ENCODE assay signal across 18 cellular contexts in the genomic region with DNA sequence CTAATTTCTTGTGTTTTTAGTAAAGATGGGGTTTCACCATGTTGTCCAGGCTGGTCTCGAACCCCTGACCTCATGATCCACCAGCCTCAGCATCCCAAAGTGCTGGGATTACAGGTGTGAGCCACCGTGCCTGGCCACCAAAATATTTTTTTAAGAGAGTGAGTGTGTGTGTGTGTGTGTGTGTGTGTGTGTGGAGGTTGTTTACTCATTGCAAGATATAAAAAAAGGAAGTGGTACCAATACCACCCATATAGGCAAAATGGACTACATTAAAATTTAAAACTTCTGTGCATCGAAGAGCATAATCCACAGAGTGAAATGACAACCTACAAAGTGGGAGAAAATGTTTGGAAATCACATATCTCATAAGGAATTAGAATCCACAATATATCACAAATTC. TPM values are rescaled to one million over a fixed set of nuclear protein-coding genes. Genes with fewer than 3 reads are reported as not detected.
"Had no signal": no experiment of that assay in that cellular context is flagged by ENCODE, and none has a peak within 500 bp of the region (broad histone marks: within the 10 kb centered on the region; RNA-seq: fewer than 3 reads in every experiment).

No MANE protein-coding gene starts in this region.

- DNase-seq: activated CD4-positive, alpha-beta T cell treated with anti-CD3 and anti-CD28 coated beads for 1 hour; activated CD4-positive, alpha-beta T cell treated with anti-CD3 and anti-CD28 coated beads, Interleukin-2, amount 50 U/mL, for 48 hours; activated naive CD4-positive, alpha-beta T cell; activated T-cell treated with anti-CD3 and anti-CD28 coated beads, Interleukin-2, amount 50 U/mL, for 72 hours; dorsolateral prefrontal cortex; endodermal cell; head of caudate nucleus; T-helper 9 cell had no signal

- FAIRE-seq: astrocyte, bronchial epithelial cell, frontal cortex had no signal

- H3K4me3 Mint-ChIP-seq: endodermal cell, neural crest cell had no signal

- H3K4me1 Mint-ChIP-seq: endodermal cell, neural crest cell had no signal

- H3K27ac ChIP-seq: dorsolateral prefrontal cortex had no signal

- H3K4me3 ChIP-seq: dorsolateral prefrontal cortex had no signal

- H3K9me3 Mint-ChIP-seq: activated T-cell treated with anti-CD3 and anti-CD28 coated beads, Interleukin-2, amount 50 U/mL, for 72 hours; neural crest cell had no signal

- H3K27ac Mint-ChIP-seq: activated T-cell treated with anti-CD3 and anti-CD28 coated beads, Interleukin-2, amount 50 U/mL, for 72 hours; endodermal cell had no signal

- ATAC-seq: sciatic nerve had no signal

RNA-seq across cellular contexts. Expression of a gene that starts 15.5 kb away (rescaled TPM):
- total RNA-seq: activated T-cell treated with anti-CD3 and anti-CD28 coated beads, Interleukin-2, amount 50 U/mL, for 72 hours; bronchial epithelial cell; epithelial cell of proximal tubule; frontal cortex; neural crest cell; osteocyte; pulmonary artery endothelial cell; sciatic nerve; urinary bladder had no signal

RNA-seq across cellular contexts. Expression of a gene that starts 23.5 kb away (rescaled TPM):
- total RNA-seq: astrocyte, bronchial epithelial cell, endodermal cell, epithelial cell of proximal tubule, neural crest cell, osteocyte, pulmonary artery endothelial cell had no signal

RNA-seq across cellular contexts. Expression of a gene that starts 51.2 kb away (rescaled TPM):
- total RNA-seq: activated T-cell treated with anti-CD3 and anti-CD28 coated beads, Interleukin-2, amount 50 U/mL, for 72 hours; astrocyte; bronchial epithelial cell; endodermal cell; epithelial cell of proximal tubule; frontal cortex; lower leg skin; neural crest cell; osteocyte; pulmonary artery endothelial cell; sciatic nerve; urinary bladder had no signal
